1 cellular context compared by ENCODE assay signal in genomic region chr11:126781942-126782341, GRCh38.
TF ChIP-seq lines count a peak whose summit lies in the region.

No MANE protein-coding gene starts in this region.

TF ChIP-seq in H1, 55 proteins besides CTCF, POLR2A, EP300 and RAD21 (continued from another document):
- TF ChIP-seq CREB1 (IDR thresholded peaks at IDR 0.05) (no peak), KDM5A (IDR thresholded peaks at IDR 0.05; ENCODE audit: low read length) (no peak), CBX8 (IDR thresholded peaks at IDR 0.05; ENCODE audit: borderline replicate concordance, low read depth, low read length) (no peak), SP1 (IDR thresholded peaks at IDR 0.05; ENCODE audit: low read depth, low read length) (no peak), CHD2 (IDR thresholded peaks at IDR 0.05; ENCODE audit: low read length) (no peak), EGR1 (IDR thresholded peaks at IDR 0.05; ENCODE audit: borderline replicate concordance, low read depth, low read length) (no peak), SAP30 (IDR thresholded peaks at IDR 0.05; ENCODE audit: insufficient read depth, insufficient replicate concordance, low read length) (no peak)
